ENCODE assay signal across 1 cellular context in the genomic region with DNA sequence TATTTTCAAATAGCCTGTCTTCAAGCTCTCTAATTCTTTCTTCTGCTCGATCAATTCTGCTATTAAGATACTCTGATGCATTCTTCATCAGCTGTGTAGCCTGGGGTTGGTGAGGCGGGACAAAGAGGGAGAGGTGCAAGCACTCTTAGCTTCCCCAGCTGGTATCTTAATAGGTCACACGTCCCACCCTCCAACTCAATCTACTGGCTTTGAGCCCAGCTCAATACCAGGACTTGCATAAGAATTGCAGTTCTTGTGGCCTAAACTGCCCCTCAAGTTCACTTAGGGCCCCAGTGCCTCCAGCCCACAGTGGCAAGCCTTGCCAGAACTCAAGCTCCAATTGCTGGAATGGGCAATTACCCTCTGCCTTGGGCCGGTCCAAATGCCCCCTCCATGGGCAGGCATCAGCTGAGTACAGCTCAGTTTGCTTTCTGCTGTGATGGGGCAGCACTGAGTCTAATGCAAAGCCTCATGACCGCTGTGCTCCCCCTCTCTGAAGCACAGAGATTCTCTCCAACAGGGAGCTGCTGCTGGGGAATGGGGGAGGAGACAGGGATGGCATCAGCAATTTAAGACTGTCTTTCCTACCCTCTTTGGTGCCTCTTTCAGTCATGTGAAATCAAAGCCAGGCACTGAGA.
TF ChIP-seq lines count a peak whose summit lies in the region.

No MANE protein-coding gene starts in this region.

TF ChIP-seq in HCT116, 20 proteins besides CTCF, POLR2A, EP300 and RAD21:
- TF ChIP-seq, protein P1, sequence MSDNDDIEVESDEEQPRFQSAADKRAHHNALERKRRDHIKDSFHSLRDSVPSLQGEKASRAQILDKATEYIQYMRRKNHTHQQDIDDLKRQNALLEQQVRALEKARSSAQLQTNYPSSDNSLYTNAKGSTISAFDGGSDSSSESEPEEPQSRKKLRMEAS (IDR thresholded peaks at IDR 0.05), result no peak
- no peak for TF ChIP-seq ZNF274 (IDR thresholded peaks at IDR 0.05; ENCODE audit: low read depth, low read length)
- TF ChIP-seq ATF3 (IDR thresholded peaks at IDR 0.05), result no peak
- TF ChIP-seq SRF (IDR thresholded peaks at IDR 0.05; ENCODE audit: low read depth), result no peak
- no peak for TF ChIP-seq EZH2phosphoT487 (IDR thresholded peaks at IDR 0.05; ENCODE audit: borderline replicate concordance)
- no peak for TF ChIP-seq CBX3 (IDR thresholded peaks at IDR 0.05; ENCODE audit: low read depth)
- no peak for TF ChIP-seq EZH2 (IDR thresholded peaks at IDR 0.05)
- no peak for TF ChIP-seq SIN3A (IDR thresholded peaks at IDR 0.05; ENCODE audit: low read depth)
- no peak for TF ChIP-seq JUND (IDR thresholded peaks at IDR 0.05)
- TF ChIP-seq REST (IDR thresholded peaks at IDR 0.05; ENCODE audit: low read depth), result no peak
TF ChIP-seq in HCT116: peak in this region for 0.
